Comparison of ENCODE assay signal across 12 cellular contexts in genomic region chr20:17525132-17525531, GRCh38. TPM values are rescaled to one million over a fixed set of nuclear protein-coding genes. Genes with fewer than 3 reads are reported as not detected.
DNase-seq lines count a peak whose midpoint lies in the region; ATAC-seq and TF ChIP-seq lines count a peak whose summit lies in the region.
"Had no signal": no experiment of that assay in that cellular context is flagged by ENCODE, and none has a peak within 500 bp of the region (broad histone marks: within the 10 kb centered on the region; RNA-seq: fewer than 3 reads in every experiment).

No MANE protein-coding gene starts in this region.

- no peak overlapping the region for H3K27ac ChIP-seq in BLaER1
- no peak overlapping the region for H3K27ac ChIP-seq in HEK293 (ENCODE audit: extremely low read depth, low read depth, low read length)

- peak; percentile 39 for ATAC-seq in esophagus mucosa

- H3K4me2 ChIP-seq in BLaER1, result peak overlapping the region; percentile 79

- H3K4me3 ChIP-seq in BLaER1, result no peak overlapping the region
- no peak overlapping the region for H3K4me3 ChIP-seq in HEK293 (ENCODE audit: low read depth, low read length)
- H3K4me3 ChIP-seq: HAP-1 had no signal

- POLR2A ChIA-PET in HEK293 (lab: Yijun Ruan, JAX), result no interaction called here
- POLR2A ChIA-PET in activated CD4-positive, alpha-beta T cell treated with anti-CD3 and anti-CD28 coated beads, Interleukin-2, amount 10 ng/mL, durations not matched to agents 7 days and 5 days (lab: Charles Lee), result no interaction called here

- peaks cover 32% of the 10 kb centered on the region for H3K4me1 ChIP-seq in BLaER1
- no peaks in the 10 kb centered on the region for H3K4me1 ChIP-seq in HEK293 (ENCODE audit: control insufficient read depth, insufficient read depth, low read length)
- H3K4me1 ChIP-seq: HAP-1 had no signal

- H3K9me3 ChIP-seq in BLaER1 (no peaks in the 10 kb centered on the region), HEK293 (ENCODE audit: control insufficient read depth, insufficient read depth, low read depth, low read length) (no peaks in the 10 kb centered on the region)
- H3K9me3 ChIP-seq: HAP-1 had no signal

- H3K9me3 Mint-ChIP-seq in activated CD4-positive, alpha-beta T cell treated with anti-CD3 and anti-CD28 coated beads, Interleukin-2, amount 10 ng/mL, durations not matched to agents 7 days and 5 days, result no peaks in the 10 kb centered on the region
- no peaks in the 10 kb centered on the region for H3K9me3 Mint-ChIP-seq in mesothelial cell of epicardium
- H3K9me3 Mint-ChIP-seq: CD4-positive, alpha-beta memory T cell had no signal

- no peak overlapping the region for H3K9ac ChIP-seq in BLaER1

- CTCF ChIA-PET in HEK293 (lab: Yijun Ruan, JAX), result interaction anchor here (1.2 kb wide), 1 partner anchor 8 kb away, joined by 3 read pairs; no protein-coding TSS in a partner anchor
- CTCF ChIA-PET in activated CD4-positive, alpha-beta T cell treated with anti-CD3 and anti-CD28 coated beads, Interleukin-2, amount 10 ng/mL, durations not matched to agents 7 days and 5 days (lab: Charles Lee), result interaction anchor here (1.7 kb wide), 1 partner anchor 14 kb away, joined by 5 read pairs; no protein-coding TSS in a partner anchor

- no peak overlapping the region for H3K27ac Mint-ChIP-seq in activated CD4-positive, alpha-beta T cell treated with anti-CD3 and anti-CD28 coated beads, Interleukin-2, amount 10 ng/mL, durations not matched to agents 7 days and 5 days
- no peak overlapping the region for H3K27ac Mint-ChIP-seq in mesothelial cell of epicardium
- H3K27ac Mint-ChIP-seq: B cell had no signal

- peaks cover 13% of the 10 kb centered on the region for H3K27me3 Mint-ChIP-seq in activated CD4-positive, alpha-beta T cell treated with anti-CD3 and anti-CD28 coated beads, Interleukin-2, amount 10 ng/mL, durations not matched to agents 7 days and 5 days
- no peaks in the 10 kb centered on the region for H3K27me3 Mint-ChIP-seq in mesothelial cell of epicardium (ENCODE audit: low read depth)
- H3K27me3 Mint-ChIP-seq: CD4-positive, alpha-beta memory T cell had no signal

- TF ChIP-seq CTCF in HEK293 (tag by site-specific recombination; IDR thresholded peaks at IDR 0.05) (no peak), mesothelial cell of epicardium (IDR thresholded peaks at IDR 0.05; ENCODE audit: unreplicated experiment) (no peak)

- DNase-seq in NCI-H1417 treated with DMSO at 0.1 percent for 48 hours (lab: John Stamatoyannopoulos, UW) (no peak), mesothelial cell of epicardium (ENCODE audit: low spot score in 2 of 2, unreplicated experiment in 2 of 2) (no peak)
- DNase-seq in activated CD4-positive, alpha-beta T cell treated with anti-CD3 and anti-CD28 coated beads, Interleukin-2, amount 10 ng/mL, durations not matched to agents 7 days and 5 days, result no peak
- DNase-seq: C1 segment of cervical spinal cord, GF-D8, GOT3 had no signal

- H3K36me3 ChIP-seq in BLaER1, result no peaks in the 10 kb centered on the region
- H3K36me3 ChIP-seq in HEK293 (ENCODE audit: control insufficient read depth in 2 of 2, insufficient read depth in 1 of 2, low read length in 2 of 2), result no peaks in the 10 kb centered on the region
- H3K36me3 ChIP-seq: HAP-1 had no signal

- H4K20me1 ChIP-seq in BLaER1, result 0 out of 2 replicates have a peak, but pooled peaks cover 6% of the 10 kb centered on the region

- peaks cover 8% of the 10 kb centered on the region for H3K27me3 ChIP-seq in BLaER1

- no peaks in the 10 kb centered on the region for H3K36me3 Mint-ChIP-seq in activated CD4-positive, alpha-beta T cell treated with anti-CD3 and anti-CD28 coated beads, Interleukin-2, amount 10 ng/mL, durations not matched to agents 7 days and 5 days (ENCODE audit: low read depth)
- H3K36me3 Mint-ChIP-seq in mesothelial cell of epicardium, result no peaks in the 10 kb centered on the region
- H3K36me3 Mint-ChIP-seq: CD4-positive, alpha-beta memory T cell had no signal

- H3K4me3 Mint-ChIP-seq in activated CD4-positive, alpha-beta T cell treated with anti-CD3 and anti-CD28 coated beads, Interleukin-2, amount 10 ng/mL, durations not matched to agents 7 days and 5 days, result no peak overlapping the region
- no peak overlapping the region for H3K4me3 Mint-ChIP-seq in mesothelial cell of epicardium
- H3K4me3 Mint-ChIP-seq: B cell had no signal

- H3K4me1 Mint-ChIP-seq in activated CD4-positive, alpha-beta T cell treated with anti-CD3 and anti-CD28 coated beads, Interleukin-2, amount 10 ng/mL, durations not matched to agents 7 days and 5 days, result peaks cover 7% of the 10 kb centered on the region
- H3K4me1 Mint-ChIP-seq in mesothelial cell of epicardium, result peaks cover 3% of the 10 kb centered on the region
- H3K4me1 Mint-ChIP-seq: B cell had no signal

TF ChIP-seq in HEK293, 187 proteins besides CTCF, POLR2A, EP300 and RAD21 (continues in another document):
- no peak for TF ChIP-seq ZNF433 (tag by site-specific recombination; IDR thresholded peaks at IDR 0.05; ENCODE audit: low read depth)
- TF ChIP-seq ZNF514 (tag by site-specific recombination; IDR thresholded peaks at IDR 0.05), result no peak
- no peak for TF ChIP-seq PRDM2 (tag by site-specific recombination; IDR thresholded peaks at IDR 0.05; ENCODE audit: borderline replicate concordance)
- TF ChIP-seq ZNF548 (tag by site-specific recombination; IDR thresholded peaks at IDR 0.05), result no peak
- TF ChIP-seq ZFP37 (tag by site-specific recombination; IDR thresholded peaks at IDR 0.05), result no peak
- TF ChIP-seq, protein P1, sequence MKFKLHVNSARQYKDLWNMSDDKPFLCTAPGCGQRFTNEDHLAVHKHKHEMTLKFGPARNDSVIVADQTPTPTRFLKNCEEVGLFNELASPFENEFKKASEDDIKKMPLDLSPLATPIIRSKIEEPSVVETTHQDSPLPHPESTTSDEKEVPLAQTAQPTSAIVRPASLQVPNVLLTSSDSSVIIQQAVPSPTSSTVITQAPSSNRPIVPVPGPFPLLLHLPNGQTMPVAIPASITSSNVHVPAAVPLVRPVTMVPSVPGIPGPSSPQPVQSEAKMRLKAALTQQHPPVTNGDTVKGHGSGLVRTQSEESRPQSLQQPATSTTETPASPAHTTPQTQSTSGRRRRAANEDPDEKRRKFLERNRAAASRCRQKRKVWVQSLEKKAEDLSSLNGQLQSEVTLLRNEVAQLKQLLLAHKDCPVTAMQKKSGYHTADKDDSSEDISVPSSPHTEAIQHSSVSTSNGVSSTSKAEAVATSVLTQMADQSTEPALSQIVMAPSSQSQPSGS (tag by site-specific recombination; IDR thresholded peaks at IDR 0.05; ENCODE audit: low read depth), result 0 out of 2 replicates have a peak, but pooled peaks have one; percentile 15

RNA-seq across cellular contexts. Expression of gene BFSP1, which starts 6.0 kb away (rescaled TPM):
- total RNA-seq in esophagus mucosa (1.3 TPM), mesothelial cell of epicardium (5.2 to 5.8 TPM (median 5.7 TPM) in 3 replicates)
- total RNA-seq in activated CD4-positive, alpha-beta T cell treated with anti-CD3 and anti-CD28 coated beads, Interleukin-2, amount 10 ng/mL, durations not matched to agents 7 days and 5 days, result 1 to 10 TPM; 2.0 to 2.2 TPM
- total RNA-seq: B cell had no signal

RNA-seq across cellular contexts. Expression of gene DSTN, which starts 44.7 kb away (rescaled TPM):
- total RNA-seq in esophagus mucosa, result 222 TPM
- 10 to 100 TPM; 77.4 to 83.3 TPM for total RNA-seq in activated CD4-positive, alpha-beta T cell treated with anti-CD3 and anti-CD28 coated beads, Interleukin-2, amount 10 ng/mL, durations not matched to agents 7 days and 5 days
- 192 to 199 TPM (median 193 TPM) in 3 replicates for total RNA-seq in mesothelial cell of epicardium
